Comparison of ENCODE assay signal across 8 cellular contexts in genomic region chr16:50024684-50025543, GRCh38. TPM values are rescaled to one million over a fixed set of nuclear protein-coding genes. Genes with fewer than 3 reads are reported as not detected.
A peak's percentile ranks its signal among the peaks of the same experiment; 100 is the strongest.
DNase-seq lines count a peak whose midpoint lies in the region; ATAC-seq and TF ChIP-seq lines count a peak whose summit lies in the region.

A gene with protein sequence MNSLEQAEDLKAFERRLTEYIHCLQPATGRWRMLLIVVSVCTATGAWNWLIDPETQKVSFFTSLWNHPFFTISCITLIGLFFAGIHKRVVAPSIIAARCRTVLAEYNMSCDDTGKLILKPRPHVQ (plus strand): TSS chr16:50025225. CDS start chr16:50025316, 91 bp downstream.

- ATAC-seq in GM19328 (IDR thresholded peaks at IDR 0.05; ENCODE audit: unreplicated experiment) (peak; percentile 99), HG03520 (IDR thresholded peaks at IDR 0.05; ENCODE audit: unreplicated experiment) (peak; percentile 98)

- H3K4me1 Mint-ChIP-seq in CD14-positive monocyte, result peaks cover 31% of the 10 kb centered on the region
- H3K4me1 Mint-ChIP-seq in activated CD4-positive, alpha-beta T cell treated with anti-CD3 and anti-CD28 coated beads, Interleukin-2, amount 10 ng/mL, durations not matched to agents 24 days and 14 days, result peaks cover 17% of the 10 kb centered on the region

- DNase-seq in CD14-positive monocyte (ENCODE audit: low spot score) (peak; percentile 96), NCI-H526 treated with DMSO at 0.1 percent for 48 hours (lab: John Stamatoyannopoulos, UW) (peak; percentile 88), cortex of kidney (lab: John Stamatoyannopoulos, UW) (peak; percentile 52), left kidney (ENCODE audit: low read depth, low spot score) (peak; percentile 98)
- DNase-seq in activated CD4-positive, alpha-beta T cell treated with anti-CD3 and anti-CD28 coated beads, Interleukin-2, amount 10 ng/mL, durations not matched to agents 24 days and 14 days, result peak; percentile 98
- DNase-seq in stimulated activated CD4-positive, alpha-beta T cell treated with anti-CD3 and anti-CD28 coated beads, Interleukin-2, amount 100 ng/mL, for 24 hours, result peak; percentile 91 to 93

- peak within 1 kb of the TSS; percentile 81 to 94 (median 91) for H3K27ac Mint-ChIP-seq in CD14-positive monocyte
- H3K27ac Mint-ChIP-seq in activated CD4-positive, alpha-beta T cell treated with anti-CD3 and anti-CD28 coated beads, Interleukin-2, amount 10 ng/mL, durations not matched to agents 24 days and 14 days, result peak within 1 kb of the TSS; percentile 88

- peak within 1 kb of the TSS; percentile 94 to 98 for H3K4me3 Mint-ChIP-seq in CD14-positive monocyte
- peak within 1 kb of the TSS; percentile 97 for H3K4me3 Mint-ChIP-seq in activated CD4-positive, alpha-beta T cell treated with anti-CD3 and anti-CD28 coated beads, Interleukin-2, amount 10 ng/mL, durations not matched to agents 24 days and 14 days

- intact Hi-C loops in CD14-positive monocyte (cut with micrococcal nuclease), result loop anchor here (1.0 to 5.0 kb wide), 7 partner anchors 13 to 344 kb away; partner anchors contain the start of genes BRD7 (in 2 of the 2), TENT4B (in 2 of the 2) and HEATR3 (in 1 of the 2)
- intact Hi-C loops in activated CD4-positive, alpha-beta T cell treated with anti-CD3 and anti-CD28 coated beads, Interleukin-2, amount 10 ng/mL, durations not matched to agents 24 days and 14 days (cut with micrococcal nuclease), result loop anchor here (1.0 to 5.0 kb wide), 6 partner anchors 41 to 781 kb away; partner anchors contain the start of genes BRD7 and TENT4B

- H3K9me3 Mint-ChIP-seq in CD14-positive monocyte, result no peaks in the 10 kb centered on the region
- H3K9me3 Mint-ChIP-seq in activated CD4-positive, alpha-beta T cell treated with anti-CD3 and anti-CD28 coated beads, Interleukin-2, amount 10 ng/mL, durations not matched to agents 24 days and 14 days, result no peaks in the 10 kb centered on the region

- TF ChIP-seq CTCF in CD14-positive monocyte (IDR thresholded peaks at IDR 0.05), result peak; percentile 99

- H3K27me3 Mint-ChIP-seq in CD14-positive monocyte (ENCODE audit: low read depth in 3 of 3), result peaks cover 0 to 5% (median 0%) of the 10 kb centered on the region in 3 donors
- H3K27me3 Mint-ChIP-seq in activated CD4-positive, alpha-beta T cell treated with anti-CD3 and anti-CD28 coated beads, Interleukin-2, amount 10 ng/mL, durations not matched to agents 24 days and 14 days, result peaks cover 11% of the 10 kb centered on the region

- H3K36me3 Mint-ChIP-seq in CD14-positive monocyte, result peaks cover 11 to 12% of the 10 kb centered on the region in 2 donors
- peaks cover 5% of the 10 kb centered on the region for H3K36me3 Mint-ChIP-seq in activated CD4-positive, alpha-beta T cell treated with anti-CD3 and anti-CD28 coated beads, Interleukin-2, amount 10 ng/mL, durations not matched to agents 24 days and 14 days (ENCODE audit: low read depth)

RNA-seq across cellular contexts. Expression of the gene that starts here (rescaled TPM):
- polyA plus RNA-seq in CD14-positive monocyte, result 10 to 100 TPM; 13.7 to 19.3 TPM
- total RNA-seq in activated CD4-positive, alpha-beta T cell treated with anti-CD3 and anti-CD28 coated beads, Interleukin-2, amount 10 ng/mL, durations not matched to agents 24 days and 14 days, result 22.3 and 23.0 TPM in 2 replicates

Comparison
In these comparisons a context has a peak if more than half of its experiments do, and no peak if none do; other contexts are left out.
1. Peak in every context shown above with its lines: DNase-seq and ATAC-seq.